Comparison of ENCODE assay signal across 9 cellular contexts in the genomic region with DNA sequence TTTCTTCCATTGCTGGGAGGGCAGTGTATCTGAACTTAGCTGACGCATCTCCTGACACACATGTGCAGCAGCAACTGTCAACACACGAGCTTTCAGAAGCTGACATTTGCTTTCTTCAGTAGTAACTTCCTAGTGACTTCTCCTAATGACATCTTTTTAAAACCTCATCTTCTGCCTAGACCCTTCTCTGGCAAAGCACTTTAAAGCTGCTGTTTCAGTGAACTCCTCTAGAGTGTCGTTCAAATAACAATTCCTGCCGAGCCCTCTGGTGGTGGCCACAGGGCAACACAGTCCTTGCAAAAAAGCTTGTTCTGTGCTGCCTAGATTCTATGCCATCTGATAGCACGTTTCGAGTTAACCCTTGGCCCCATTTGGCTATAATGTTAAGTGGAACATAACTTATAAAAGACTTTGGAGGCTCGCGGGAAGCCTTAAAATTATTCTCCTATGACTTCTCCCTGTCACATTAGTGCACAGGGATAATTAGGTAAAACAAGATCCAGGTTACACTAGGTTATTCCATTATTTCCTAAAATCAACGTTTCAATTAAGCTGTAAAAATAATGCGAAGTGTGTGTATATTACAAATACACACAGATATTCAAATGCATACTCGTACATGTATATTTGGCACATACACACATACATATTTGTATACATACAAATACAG.
DNase-seq lines count a peak whose midpoint lies in the region; ATAC-seq, FAIRE-seq and TF ChIP-seq lines count a peak whose summit lies in the region.
"Had no signal": no experiment of that assay in that cellular context is flagged by ENCODE, and none has a peak within 500 bp of the region (broad histone marks: within the 10 kb centered on the region; RNA-seq: fewer than 3 reads in every experiment).

No MANE protein-coding gene starts in this region.

- no peak overlapping the region for H3K27ac ChIP-seq in upper lobe of left lung
- H3K27ac ChIP-seq: skin epidermis had no signal

- H3K4me3 ChIP-seq in upper lobe of left lung = no peak overlapping the region
- H3K4me3 ChIP-seq: skin epidermis had no signal

- 42 to 55% methylated on average over 11 of the region's 11 CpGs for WGBS in upper lobe of left lung, 2 donors

- no peaks in the 10 kb centered on the region for H3K27me3 ChIP-seq in upper lobe of left lung

- TF ChIP-seq EP300 in upper lobe of left lung (IDR thresholded peaks at IDR 0.05) = no peak

- H3K4me1 ChIP-seq in upper lobe of left lung = no peaks in the 10 kb centered on the region

- H3K9me3 ChIP-seq in upper lobe of left lung = no peaks in the 10 kb centered on the region

- peak in 5 of 6 experiments; percentile 42 to 59 (median 47) for TF ChIP-seq CTCF in upper lobe of left lung (IDR thresholded peaks at IDR 0.05)

- DNase-seq in EL (peak; percentile 48), H54 (ENCODE audit: insufficient read length, low spot score) (no peak), NCI-H1436 (lab: John Stamatoyannopoulos, UW) (peak; percentile 1), amniotic epithelial cell (ENCODE audit: low read depth) (peak; percentile 53), islet precursor cell (peak; percentile 85), upper lobe of left lung (peak in 1 of 2 donors; percentile 21), DMS79 (lab: John Stamatoyannopoulos, UW) (no peak)
- DNase-seq in stimulated activated CD4-positive, alpha-beta T cell treated with anti-CD3 and anti-CD28 coated beads, Interleukin-12 subunit alpha, Interleukin-12 subunit beta, amount 100 ng/mL, for 4 hours = no peak

- no peaks in the 10 kb centered on the region for H3K36me3 ChIP-seq in upper lobe of left lung

- peak; percentile 51 to 72 for ATAC-seq in upper lobe of left lung (ENCODE audit: low FRiP score in 2 of 2)

- peak; percentile 70 for FAIRE-seq in H54 (lab: Jason Lieb, UNC)

- TF ChIP-seq POLR2A in H54 (IDR thresholded peaks at IDR 0.05; ENCODE audit: low read depth, low read length) = no peak
- no peak for TF ChIP-seq POLR2A in upper lobe of left lung (IDR thresholded peaks at IDR 0.05)

Comparison
In these comparisons a context has a peak if more than half of its experiments do, and no peak if none do; other contexts are left out.
1. DNase-seq: peak in EL (single experiment), NCI-H1436 (single experiment), amniotic epithelial cell (single experiment) and islet precursor cell (single experiment); none in H54 (single experiment), DMS79 (single experiment) and stimulated activated CD4-positive, alpha-beta T cell treated with anti-CD3 and anti-CD28 coated beads, Interleukin-12 subunit alpha, Interleukin-12 subunit beta, amount 100 ng/mL, for 4 hours (single experiment).